8 cellular contexts compared by ENCODE assay signal in genomic region chr2:191321861-191322662, GRCh38.
A peak's percentile ranks its signal among the peaks of the same experiment; 100 is the strongest.
DNase-seq lines count a peak whose midpoint lies in the region; ATAC-seq and TF ChIP-seq lines count a peak whose summit lies in the region.

No MANE protein-coding gene starts in this region.

- DNase-seq in DMS79 (lab: John Stamatoyannopoulos, UW) (peak; percentile 80), NCI-H2227 treated with DMSO at 0.1 percent for 48 hours (lab: John Stamatoyannopoulos, UW) (peak; percentile 51)
- DNase-seq in central memory CD8-positive, alpha-beta T cell (ENCODE audit: low spot score in 2 of 2), result no peak
- no peak for DNase-seq in natural killer cell treated with Interleukin-12 subunit alpha and Interleukin-12 subunit beta and Interleukin-15 and Interleukin-18, amount 100 ng/mL, for 72 hours (ENCODE audit: low spot score)
- no peak for DNase-seq in NK-92 treated with Interleukin-12 subunit alpha and Interleukin-12 subunit beta, amount 100 ng/mL, for 24 hours (lab: John Stamatoyannopoulos, UW)

- ATAC-seq in HG02588 (IDR thresholded peaks at IDR 0.05; ENCODE audit: unreplicated experiment), result peak; percentile 57
- peak; percentile 40 for ATAC-seq in central memory CD8-positive, alpha-beta T cell (replicated peaks; ENCODE audit: extremely low read depth, poor library complexity, severe bottlenecking)
- ATAC-seq in natural killer cell treated with Interleukin-12 subunit alpha and Interleukin-12 subunit beta and Interleukin-15 and Interleukin-18, amount 100 ng/mL, for 72 hours, result no peak
- no peak for ATAC-seq in GM18867 (IDR thresholded peaks at IDR 0.05; ENCODE audit: unreplicated experiment)

- TF ChIP-seq CTCF in nephron (IDR thresholded peaks at IDR 0.05; ENCODE audit: unreplicated experiment in 3 of 3), result no peak

- H3K4me1 Mint-ChIP-seq in central memory CD8-positive, alpha-beta T cell, result peaks cover 14% of the 10 kb centered on the region
- peaks cover 45% of the 10 kb centered on the region for H3K4me1 Mint-ChIP-seq in nephron
- H3K4me1 Mint-ChIP-seq in natural killer cell treated with Interleukin-12 subunit alpha and Interleukin-12 subunit beta and Interleukin-15 and Interleukin-18, amount 100 ng/mL, for 72 hours (ENCODE audit: low read depth in 2 of 2), result peaks cover 9 to 14% of the 10 kb centered on the region in 2 donors

- no peaks in the 10 kb centered on the region for H3K9me3 Mint-ChIP-seq in central memory CD8-positive, alpha-beta T cell
- peaks cover 9% of the 10 kb centered on the region for H3K9me3 Mint-ChIP-seq in nephron
- peaks cover 5% of the 10 kb centered on the region for H3K9me3 Mint-ChIP-seq in natural killer cell treated with Interleukin-12 subunit alpha and Interleukin-12 subunit beta and Interleukin-15 and Interleukin-18, amount 100 ng/mL, for 72 hours

- H3K27me3 Mint-ChIP-seq in central memory CD8-positive, alpha-beta T cell, result peaks cover 60% of the 10 kb centered on the region
- peaks cover 4% of the 10 kb centered on the region for H3K27me3 Mint-ChIP-seq in nephron (ENCODE audit: low read depth)
- H3K27me3 Mint-ChIP-seq in natural killer cell treated with Interleukin-12 subunit alpha and Interleukin-12 subunit beta and Interleukin-15 and Interleukin-18, amount 100 ng/mL, for 72 hours, result peaks cover 28 to 37% of the 10 kb centered on the region in 2 donors

- H3K4me3 Mint-ChIP-seq in central memory CD8-positive, alpha-beta T cell, result no peak overlapping the region
- H3K4me3 Mint-ChIP-seq in nephron, result no peak overlapping the region
- no peak overlapping the region for H3K4me3 Mint-ChIP-seq in natural killer cell treated with Interleukin-12 subunit alpha and Interleukin-12 subunit beta and Interleukin-15 and Interleukin-18, amount 100 ng/mL, for 72 hours

- H3K36me3 Mint-ChIP-seq in central memory CD8-positive, alpha-beta T cell (ENCODE audit: insufficient read depth), result no peaks in the 10 kb centered on the region
- peaks cover 17% of the 10 kb centered on the region for H3K36me3 Mint-ChIP-seq in nephron (ENCODE audit: low read depth)
- peaks cover 6% of the 10 kb centered on the region for H3K36me3 Mint-ChIP-seq in natural killer cell treated with Interleukin-12 subunit alpha and Interleukin-12 subunit beta and Interleukin-15 and Interleukin-18, amount 100 ng/mL, for 72 hours

- H3K27ac Mint-ChIP-seq in central memory CD8-positive, alpha-beta T cell (ENCODE audit: low read depth), result no peak overlapping the region
- peak overlapping the region; percentile 15 to 69 (median 47) for H3K27ac Mint-ChIP-seq in nephron
- H3K27ac Mint-ChIP-seq in natural killer cell treated with Interleukin-12 subunit alpha and Interleukin-12 subunit beta and Interleukin-15 and Interleukin-18, amount 100 ng/mL, for 72 hours, result no peak overlapping the region

Comparison
In these comparisons a context has a peak if more than half of its experiments do, and no peak if none do; other contexts are left out.
1. DNase-seq: peak in DMS79 (single experiment) and NCI-H2227 treated with DMSO at 0.1 percent for 48 hours (single experiment); none in central memory CD8-positive, alpha-beta T cell (0 of 2), natural killer cell treated with Interleukin-12 subunit alpha and Interleukin-12 subunit beta and Interleukin-15 and Interleukin-18, amount 100 ng/mL, for 72 hours (single experiment) and NK-92 treated with Interleukin-12 subunit alpha and Interleukin-12 subunit beta, amount 100 ng/mL, for 24 hours (single experiment).
2. ATAC-seq: peak in HG02588 (single experiment) and central memory CD8-positive, alpha-beta T cell (single experiment); none in natural killer cell treated with Interleukin-12 subunit alpha and Interleukin-12 subunit beta and Interleukin-15 and Interleukin-18, amount 100 ng/mL, for 72 hours (0 of 2) and GM18867 (single experiment).
3. H3K27ac Mint-ChIP-seq: peak in nephron (3 of 3); none in central memory CD8-positive, alpha-beta T cell (single experiment) and natural killer cell treated with Interleukin-12 subunit alpha and Interleukin-12 subunit beta and Interleukin-15 and Interleukin-18, amount 100 ng/mL, for 72 hours (0 of 2).